16 cellular contexts compared by ENCODE assay signal in the genomic region with DNA sequence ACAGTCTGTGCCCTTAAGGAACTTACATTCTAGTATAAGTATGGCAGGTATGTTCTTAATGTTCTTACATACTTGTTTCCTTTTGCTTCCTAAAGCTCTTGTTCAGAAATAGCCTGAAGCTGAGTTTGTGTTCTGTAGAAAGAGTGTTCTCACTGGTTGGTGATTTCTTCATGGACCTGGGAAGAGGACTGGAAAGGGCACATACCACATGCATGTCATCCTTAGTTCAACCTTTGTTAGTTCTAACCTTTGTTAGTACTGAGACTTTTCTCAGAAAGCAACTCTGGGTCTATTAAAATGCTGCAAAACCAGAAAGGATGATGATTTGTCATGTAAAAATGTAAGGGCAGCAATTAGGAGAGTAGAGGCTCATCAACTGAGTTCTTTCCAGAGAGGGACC. TPM values are rescaled to one million over a fixed set of nuclear protein-coding genes. Genes with fewer than 3 reads are reported as not detected.
DNase-seq lines count a peak whose midpoint lies in the region; ATAC-seq, FAIRE-seq and TF ChIP-seq lines count a peak whose summit lies in the region.
"Had no signal": no experiment of that assay in that cellular context is flagged by ENCODE, and none has a peak within 500 bp of the region (broad histone marks: within the 10 kb centered on the region; RNA-seq: fewer than 3 reads in every experiment).

No MANE protein-coding gene starts in this region.

- CTCF ChIA-PET in MCF 10A (lab: Yijun Ruan, JAX) (interaction anchor here (0.8 to 2.4 kb wide), 5 partner anchors 16 to 92 kb away, joined by 3 to 15 read pairs (median 3); no protein-coding TSS in a partner anchor), OCI-LY7 (lab: Charles Lee; ENCODE audit: unreplicated experiment) (no interaction called here)

- intact Hi-C loops in MCF 10A (cut with micrococcal nuclease), result loop anchor here (2.0 kb wide), 1 partner anchor 153 kb away; no protein-coding TSS in a partner anchor
- intact Hi-C loops in uterus (cut with DNase I; ENCODE audit: low total_unique reads), result no loop called here
- intact Hi-C loops in OCI-LY7 (cut with micrococcal nuclease; ENCODE audit: unreplicated experiment), result no loop called here
- intact Hi-C loops in adrenal gland (cut with DNase I), result no loop called here

- H3K27ac ChIP-seq in uterus (peak overlapping the region; percentile 76 to 77), OCI-LY7 (ENCODE audit: low read depth, low read length, poor library complexity, severe bottlenecking) (no peak overlapping the region), adrenal gland (no peak overlapping the region)
- H3K27ac ChIP-seq: 22Rv1 had no signal

- H3K9me3 Mint-ChIP-seq in MCF 10A (ENCODE audit: unreplicated experiment), result peaks cover 15% of the 10 kb centered on the region

- TF ChIP-seq CTCF in MCF 10A (IDR thresholded peaks at IDR 0.05; ENCODE audit: unreplicated experiment), result no peak
- TF ChIP-seq CTCF in uterus (IDR thresholded peaks at IDR 0.05), result no peak
- TF ChIP-seq CTCF in OCI-LY7 (conservative IDR thresholded peaks at IDR 0.05; ENCODE audit: low read length), result no peak
- no peak for TF ChIP-seq CTCF in adrenal gland (IDR thresholded peaks at IDR 0.05)

- no peak overlapping the region for H3K4me2 ChIP-seq in OCI-LY7 (ENCODE audit: low read length)

- DNase-seq in DMS79 treated with DMSO at 0.1 percent for 48 hours (lab: John Stamatoyannopoulos, UW) (peak; percentile 8), DMS79 (lab: John Stamatoyannopoulos, UW) (no peak), MCF 10A (ENCODE audit: unreplicated experiment) (peak; percentile 66), uterus (no peak), OCI-LY7 (ENCODE audit: low spot score) (no peak), adrenal gland (no peak)
- DNase-seq: activated naive CD4-positive, alpha-beta T cell treated with Interleukin-2 at 50 U/mL for 16 hours; dorsolateral prefrontal cortex; Kasumi-1; NCI-H2171 had no signal

- H3K27ac Mint-ChIP-seq in MCF 10A (ENCODE audit: low read depth, unreplicated experiment), result peak overlapping the region; percentile 92
- H3K27ac Mint-ChIP-seq: memory B cell had no signal

- no peaks in the 10 kb centered on the region for H3K9me3 ChIP-seq in uterus
- no peaks in the 10 kb centered on the region for H3K9me3 ChIP-seq in OCI-LY7 (ENCODE audit: low read length)
- no peaks in the 10 kb centered on the region for H3K9me3 ChIP-seq in adrenal gland (replicated peaks in 1 of 3)

- POLR2A ChIA-PET in MCF 10A (lab: Yijun Ruan, JAX) (interaction anchor here (0.7 to 2.1 kb wide), 8 partner anchors 11 to 343 kb away, joined by 3 to 12 read pairs (median 6); a partner anchor contains a TSS), OCI-LY7 (lab: Charles Lee) (interaction anchor here (0.5 to 1.0 kb wide), 2 partner anchors 215 to 265 kb away, joined by 3 to 4 read pairs; no protein-coding TSS in a partner anchor)

- H3K27me3 Mint-ChIP-seq in MCF 10A (ENCODE audit: insufficient read depth, unreplicated experiment), result no peaks in the 10 kb centered on the region

- no peaks in the 10 kb centered on the region for H3K9me2 ChIP-seq in OCI-LY7 (ENCODE audit: insufficient read depth, low read length)

- peak; percentile 13 for FAIRE-seq in islet of Langerhans (lab: Jason Lieb, UNC)
- FAIRE-seq: GM18507 had no signal

- peaks cover 36% of the 10 kb centered on the region for H3K4me1 Mint-ChIP-seq in MCF 10A (ENCODE audit: insufficient read depth, unreplicated experiment)
- H3K4me1 Mint-ChIP-seq: memory B cell had no signal

- TF ChIP-seq POLR2A in uterus (IDR thresholded peaks at IDR 0.05), result no peak
- TF ChIP-seq POLR2A in adrenal gland (IDR thresholded peaks at IDR 0.05), result no peak

- no peak overlapping the region for H2AFZ ChIP-seq in OCI-LY7 (ENCODE audit: low read length)

- H3K4me3 Mint-ChIP-seq in MCF 10A (ENCODE audit: unreplicated experiment), result no peak overlapping the region
- H3K4me3 Mint-ChIP-seq: memory B cell had no signal

- no peaks in the 10 kb centered on the region for H3K27me3 ChIP-seq in uterus
- no peaks in the 10 kb centered on the region for H3K27me3 ChIP-seq in adrenal gland
- H3K27me3 ChIP-seq: dorsolateral prefrontal cortex had no signal

- no peaks in the 10 kb centered on the region for H4K20me1 ChIP-seq in OCI-LY7 (ENCODE audit: insufficient read depth, low read length)

- BruUV-seq in MCF 10A (replicated peaks; lab: Mats Ljungman, UMichigan), result no TSS peak
- BruUV-seq in OCI-LY7 (replicated peaks; lab: Mats Ljungman, UMichigan), result no TSS peak

- H3K79me2 ChIP-seq in OCI-LY7 (ENCODE audit: insufficient read depth, low read depth, low read length), result no peaks in the 10 kb centered on the region

- H3K4me3 ChIP-seq in uterus (no peak overlapping the region), OCI-LY7 (ENCODE audit: low read depth, low read length, poor library complexity, severe bottlenecking) (no peak overlapping the region), adrenal gland (no peak overlapping the region)
- H3K4me3 ChIP-seq: dorsolateral prefrontal cortex had no signal

- H3K4me1 ChIP-seq in uterus, result peaks cover 0 to 7% of the 10 kb centered on the region in 2 donors
- no peaks in the 10 kb centered on the region for H3K4me1 ChIP-seq in OCI-LY7 (ENCODE audit: insufficient read depth, low read length, poor library complexity, severe bottlenecking)
- peaks cover 0 to 6% of the 10 kb centered on the region in 2 donors for H3K4me1 ChIP-seq in adrenal gland (replicated peaks in 1 of 2)

- H3K36me3 Mint-ChIP-seq in MCF 10A (ENCODE audit: insufficient read depth, unreplicated experiment), result no peaks in the 10 kb centered on the region
- H3K36me3 Mint-ChIP-seq: memory B cell had no signal

- no peaks in the 10 kb centered on the region for H3K36me3 ChIP-seq in uterus
- H3K36me3 ChIP-seq in OCI-LY7 (ENCODE audit: insufficient read depth, low read length), result no peaks in the 10 kb centered on the region
- no peaks in the 10 kb centered on the region for H3K36me3 ChIP-seq in adrenal gland (replicated peaks in 1 of 2)

- ATAC-seq in HG03139 (IDR thresholded peaks at IDR 0.05; ENCODE audit: unreplicated experiment), result no peak
- ATAC-seq: Panc1 had no signal

RNA-seq across cellular contexts. Expression of a gene that starts 2.5 kb away (rescaled TPM):
- total RNA-seq in MCF 10A (2022), result 8.7 and 12.1 TPM in 2 replicates
- total RNA-seq in uterus, result 100 to 1,000 TPM in 1 of 4 donors, 10 to 100 TPM in 3; 10.5 to 167 (median 25.9) TPM
- total RNA-seq in OCI-LY7 (2014; rRNA removed; shearing (Covaris generic)), result not detected in 2 replicates
- total RNA-seq in OCI-LY7 (2022), result not detected in 2 replicates
- total RNA-seq in adrenal gland, result 1 to 10 TPM in 1 of 8 donors, under 1 TPM in 6, not detected in 1; 0.18 to 2.4 (median 0.46) TPM
- 1 to 10 TPM in 2 of 3 donors, under 1 TPM in 1; 0.64 to 2.5 (median 1.4) TPM for polyA plus RNA-seq in adrenal gland

Comparison
In these comparisons a context has a peak if more than half of its experiments do, and no peak if none do; other contexts are left out.
1. DNase-seq: peak in DMS79 treated with DMSO at 0.1 percent for 48 hours (single experiment) and MCF 10A (single experiment); none in DMS79 (single experiment), uterus (0 of 2), OCI-LY7 (single experiment) and adrenal gland (0 of 7).
2. H3K27ac ChIP-seq: peak in uterus (2 of 2); none in OCI-LY7 (single experiment) and adrenal gland (0 of 5).